Comparison of ENCODE assay signal across 10 cellular contexts in the genomic region with DNA sequence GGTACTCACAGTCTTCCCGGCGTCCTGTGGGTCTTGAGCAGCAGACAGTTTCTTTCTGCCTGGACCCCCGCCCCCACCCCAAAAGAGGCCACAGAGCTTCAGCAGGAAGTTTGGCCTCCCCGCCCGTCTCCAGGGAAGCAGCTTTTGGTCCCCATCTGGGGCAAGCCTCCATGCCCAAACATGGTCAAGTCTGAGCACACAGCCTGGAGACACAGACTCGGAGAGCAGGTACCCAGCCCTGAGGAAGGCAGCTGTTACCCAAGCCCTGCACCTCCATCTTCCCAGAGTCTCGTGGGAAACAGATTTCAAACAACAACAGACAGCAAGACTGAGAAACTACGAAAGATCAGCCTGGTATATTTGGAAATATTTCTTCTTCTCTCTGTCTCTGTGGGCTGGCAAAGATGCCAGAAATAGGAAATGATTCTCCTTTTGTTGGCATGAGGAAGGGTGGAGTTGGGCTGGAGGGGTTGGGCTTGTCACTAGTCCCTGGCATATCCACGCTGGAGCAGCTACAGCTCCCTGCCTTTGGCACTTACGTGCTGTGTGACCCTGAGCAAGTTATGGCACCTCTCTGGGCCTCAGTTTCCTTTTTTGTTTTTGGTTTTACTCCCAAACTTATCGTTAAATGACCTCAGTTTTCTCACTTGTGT. TPM values are rescaled to one million over a fixed set of nuclear protein-coding genes. Genes with fewer than 3 reads are reported as not detected.
DNase-seq lines count a peak whose midpoint lies in the region; ATAC-seq and TF ChIP-seq lines count a peak whose summit lies in the region.
"Had no signal": no experiment of that assay in that cellular context is flagged by ENCODE, and none has a peak within 500 bp of the region (broad histone marks: within the 10 kb centered on the region; RNA-seq: fewer than 3 reads in every experiment).

TSS of gene KCNMB1 (minus strand) at position 118 of the 653 bp plus-strand sequence. CDS start 3,920 bp downstream, outside the sequence.

- peak within 1 kb of the TSS; percentile 25; the same call in 1 of the 2 replicates for H3K14ac ChIP-seq in H9 (ENCODE audit: insufficient read depth, low read length)

- no peak within 1 kb of the TSS for H3K9ac ChIP-seq in H9 (ENCODE audit: extremely low read depth, insufficient read length, low read length)

- TF ChIP-seq CTCF in H9 (conservative IDR thresholded peaks at IDR 0.05) (no peak), mucosa of descending colon (IDR thresholded peaks at IDR 0.05) (no peak), tibial nerve (IDR thresholded peaks at IDR 0.05) (no peak), GM10248 (IDR thresholded peaks at IDR 0.05; ENCODE audit: control extremely low read depth, extremely low read depth, low read depth, missing control alignments) (no peak)

- no peak within 1 kb of the TSS for H2AFZ ChIP-seq in H9 (ENCODE audit: low read length)

- no peak within 1 kb of the TSS for H2BK5ac ChIP-seq in H9 (ENCODE audit: insufficient read length, low read length)

- H3K27ac ChIP-seq in H9 (ENCODE audit: insufficient read length, low read depth, low read length) (no peak within 1 kb of the TSS), cingulate gyrus (ENCODE audit: low read depth, low read length) (peak within 1 kb of the TSS; percentile 39), tibial nerve (peak within 1 kb of the TSS in 2 of 4 donors; percentile 16 to 25)

- no peaks in the 10 kb centered on the region for H3K36me3 ChIP-seq in mucosa of descending colon (ENCODE audit: low read depth)
- no peaks in the 10 kb centered on the region for H3K36me3 ChIP-seq in tibial nerve

- no peak within 1 kb of the TSS for H3K4me3 Mint-ChIP-seq in H9

- peaks cover 2% of the 10 kb centered on the region; the same call in 1 of the 2 replicates for H3K4me1 ChIP-seq in H9 (ENCODE audit: insufficient read depth, low read length)
- H3K4me1 ChIP-seq in mucosa of descending colon (ENCODE audit: low read depth): no peaks in the 10 kb centered on the region
- H3K4me1 ChIP-seq in tibial nerve: peaks cover 0 to 7% (median 0%) of the 10 kb centered on the region in 4 donors

- CTCF ChIA-PET in GM10248 (lab: Yijun Ruan, JAX): interaction anchor here (0.8 to 2.9 kb wide), 9 partner anchors 10 to 122 kb away, joined by 3 to 13 read pairs (median 3); no protein-coding TSS in a partner anchor

- ATAC-seq in mucosa of descending colon: peak; percentile 33

- H3K27me3 ChIP-seq in H9 (ENCODE audit: insufficient read depth, low read length) (no peaks in the 10 kb centered on the region), tibial nerve (no peaks in the 10 kb centered on the region)

- H3K23ac ChIP-seq in H9 (ENCODE audit: insufficient read length, low read depth, low read length): no peak within 1 kb of the TSS

- no CpG with 5 or more reads among the region's 11 CpGs for WGBS in H9 (ENCODE audit: extremely low coverage, insufficient read length, low lambda C conversion rate)
- 50 to 59% methylated on average over 11 of the region's 11 CpGs for WGBS in tibial nerve, 2 donors

- H4K8ac ChIP-seq in H9 (replicated peaks; ENCODE audit: insufficient read length, low read depth, low read length): no peak within 1 kb of the TSS

- H3K79me2 ChIP-seq in H9 (ENCODE audit: insufficient read depth, low read length): no peaks in the 10 kb centered on the region

- no peaks in the 10 kb centered on the region for H3K23me2 ChIP-seq in H9 (ENCODE audit: insufficient read length, low read depth, low read length, poor library complexity, severe bottlenecking)

- H4K20me1 ChIP-seq in H9 (ENCODE audit: control insufficient read depth, insufficient read depth, insufficient read length): no peaks in the 10 kb centered on the region

- no peak within 1 kb of the TSS for H3K4ac ChIP-seq in H9 (ENCODE audit: low read depth, low read length)

- H2BK12ac ChIP-seq in H9 (ENCODE audit: insufficient read length, low read depth, low read length): no peak within 1 kb of the TSS

- no peak within 1 kb of the TSS for H3K56ac ChIP-seq in H9 (ENCODE audit: insufficient read length, low read depth, low read length)

- DNase-seq in H9: peak; percentile 37
- no peak for DNase-seq in mucosa of descending colon
- DNase-seq in tibial nerve (ENCODE audit: low spot score in 2 of 2): no peak
- DNase-seq in GM10248 (ENCODE audit: extremely low spot score): no peak
- no peak for DNase-seq in EL
- DNase-seq in activated CD4-positive, alpha-beta T cell treated with anti-CD3 and anti-CD28 coated beads for 48 hours: no peak
- DNase-seq: activated effector memory CD4-positive, alpha-beta T cell treated with Interleukin-2 at 50 U/mL for 16 hours; NCI-H748 treated with DMSO at 0.1 percent for 48 hours; T1000 had no signal

- H3K79me1 ChIP-seq in H9 (ENCODE audit: insufficient read depth, low read depth, low read length, poor library complexity, severe bottlenecking): no peaks in the 10 kb centered on the region

- H3K4me2 ChIP-seq in H9 (ENCODE audit: insufficient read depth, insufficient read length, low read length): no peak within 1 kb of the TSS

- no peak within 1 kb of the TSS for H3T11ph ChIP-seq in H9 (ENCODE audit: low read length)

- no peak within 1 kb of the TSS for H3K4me3 ChIP-seq in mucosa of descending colon
- peak within 1 kb of the TSS in 3 of 4 donors; percentile 4 to 38 (median 22) for H3K4me3 ChIP-seq in tibial nerve

- H3K27me3 Mint-ChIP-seq in H9 (ENCODE audit: low read depth): no peaks in the 10 kb centered on the region; the same call in 1 of the 2 replicates

- no peaks in the 10 kb centered on the region for H3K9me3 Mint-ChIP-seq in H9

- peak within 1 kb of the TSS; percentile 49 for H3K18ac ChIP-seq in H9 (ENCODE audit: insufficient read length, low read depth, low read length)

- H4K91ac ChIP-seq in H9 (ENCODE audit: insufficient read length, low read depth, low read length): no peak within 1 kb of the TSS

- H2AK5ac ChIP-seq in H9 (ENCODE audit: insufficient read length, low read length): no peak within 1 kb of the TSS

- no peak within 1 kb of the TSS for H2BK20ac ChIP-seq in H9 (ENCODE audit: low read depth, low read length, poor library complexity, severe bottlenecking)

- peaks cover 62 to 68% of the 10 kb centered on the region in 2 experiments for H3K4me1 Mint-ChIP-seq in H9

- POLR2A ChIA-PET in GM10248 (lab: Yijun Ruan, JAX): no interaction called here

- TF ChIP-seq POLR2A in tibial nerve (IDR thresholded peaks at IDR 0.05): no peak

- no peak within 1 kb of the TSS for H2BK120ac ChIP-seq in H9 (ENCODE audit: low read depth, low read length, poor library complexity, severe bottlenecking)

- intact Hi-C loops in mucosa of descending colon (cut with DNase I, micrococcal nuclease): no loop called here

- no peak within 1 kb of the TSS for H4K5ac ChIP-seq in H9 (ENCODE audit: insufficient read length, low read depth, low read length)

- TF ChIP-seq EP300 in tibial nerve (IDR thresholded peaks at IDR 0.05): no peak

- no peak within 1 kb of the TSS for H2BK15ac ChIP-seq in H9 (ENCODE audit: low read depth, low read length)

- H3K9me3 ChIP-seq in H9 (ENCODE audit: control insufficient read depth, low read depth, low read length) (no peaks in the 10 kb centered on the region), mucosa of descending colon (no peaks in the 10 kb centered on the region), tibial nerve (no peaks in the 10 kb centered on the region)

- peak within 1 kb of the TSS in 2 of 3 experiments; percentile 38 to 48; a peak in 3 of 7 replicates for H3K27ac Mint-ChIP-seq in H9

- H3K36me3 Mint-ChIP-seq in H9 (ENCODE audit: insufficient read depth in 1 of 3, low read depth in 3 of 3): no peaks in the 10 kb centered on the region

RNA-seq across cellular contexts. Expression of gene KCNMB1, which starts in this region (rescaled TPM):
- total RNA-seq in H9 (2021) (0.22 and 0.28 TPM in 2 replicates), mucosa of descending colon (10 to 100 TPM in 1 of 3 donors, 1 to 10 TPM in 2; 1.5 to 59.1 (median 5.5) TPM), tibial nerve (1 to 10 TPM in 3 of 4 donors, under 1 TPM in 1; 0.22 to 1.8 (median 1.1) TPM)

Comparison
In these comparisons a context has a peak if more than half of its experiments do, and no peak if none do; other contexts are left out.
1. Peak in DNase-seq in H9; RNA of the gene not detected or under 1 TPM.